ENCODE assay signal across 12 cellular contexts in genomic region chr2:176852667-176853066, GRCh38.
DNase-seq lines count a peak whose midpoint lies in the region; ATAC-seq, FAIRE-seq and TF ChIP-seq lines count a peak whose summit lies in the region.
"Had no signal": no experiment of that assay in that cellular context is flagged by ENCODE, and none has a peak within 500 bp of the region (broad histone marks: within the 10 kb centered on the region; RNA-seq: fewer than 3 reads in every experiment).

No MANE protein-coding gene starts in this region.

- CTCF ChIA-PET in activated naive CD4-positive, alpha-beta T cell treated with anti-CD3 and anti-CD28 coated beads, Interleukin-2, amount 10 ng/mL, durations not matched to agents 7 days and 5 days (lab: Charles Lee) = interaction anchor here (0.7 to 2.1 kb wide), 6 partner anchors 28 to 1863 kb away, joined by 3 to 6 read pairs (median 4); no protein-coding TSS in a partner anchor

- no peaks in the 10 kb centered on the region for H3K36me3 ChIP-seq in bronchial epithelial cell (ENCODE audit: control insufficient read depth, insufficient read depth, low read length)
- H3K36me3 ChIP-seq in thymus (ENCODE audit: control insufficient read depth, insufficient read depth) = no peaks in the 10 kb centered on the region
- H3K36me3 ChIP-seq: breast epithelium, WERI-Rb-1 had no signal

- H3K4me3 Mint-ChIP-seq in activated naive CD4-positive, alpha-beta T cell treated with anti-CD3 and anti-CD28 coated beads, Interleukin-2, amount 10 ng/mL, durations not matched to agents 7 days and 5 days = no peak overlapping the region

- DNase-seq in activated naive CD4-positive, alpha-beta T cell treated with anti-CD3 and anti-CD28 coated beads, Interleukin-2, amount 10 ng/mL, durations not matched to agents 7 days and 5 days = peak; percentile 58
- no peak for DNase-seq in activated naive CD4-positive, alpha-beta T cell treated with Interleukin-2 at 50 U/mL for 16 hours
- DNase-seq in NCI-H2029 treated with DMSO at 0.1 percent for 48 hours (lab: John Stamatoyannopoulos, UW) (peak; percentile 38), bronchial epithelial cell (ENCODE audit: low read depth) (no peak), substantia nigra (lab: John Stamatoyannopoulos, UW) (no peak)
- DNase-seq in activated CD4-positive, CD25-positive, alpha-beta regulatory T cell treated with anti-CD3 and anti-CD28 coated beads, Interleukin-2, amount 50 U/mL, for 72 hours = no peak
- DNase-seq: NCI-H524; stimulated activated CD4-positive, alpha-beta T cell treated with anti-CD3 and anti-CD28 coated beads, Interleukin-15, amount 100 ng/mL, for 24 hours; WERI-Rb-1 had no signal

- H3K27me3 ChIP-seq in bronchial epithelial cell (ENCODE audit: control insufficient read depth, insufficient read depth, low read length) (no peaks in the 10 kb centered on the region), thymus (ENCODE audit: control insufficient read depth, insufficient read depth) (no peaks in the 10 kb centered on the region)
- H3K27me3 ChIP-seq: breast epithelium had no signal

- H3K36me3 Mint-ChIP-seq in activated naive CD4-positive, alpha-beta T cell treated with anti-CD3 and anti-CD28 coated beads, Interleukin-2, amount 10 ng/mL, durations not matched to agents 7 days and 5 days = no peaks in the 10 kb centered on the region

- H3K27ac ChIP-seq in thymus (ENCODE audit: low read depth) = peak overlapping the region; percentile 64
- no peak overlapping the region for H3K27ac ChIP-seq in substantia nigra (ENCODE audit: low read depth, low read length, poor library complexity, severe bottlenecking)
- H3K27ac ChIP-seq: breast epithelium, WERI-Rb-1 had no signal

- H3K9me3 Mint-ChIP-seq in activated naive CD4-positive, alpha-beta T cell treated with anti-CD3 and anti-CD28 coated beads, Interleukin-2, amount 10 ng/mL, durations not matched to agents 7 days and 5 days = peaks cover 2% of the 10 kb centered on the region

- no peak for TF ChIP-seq CTCF in bronchial epithelial cell (IDR thresholded peaks at IDR 0.05; ENCODE audit: insufficient read depth, low read length, severe bottlenecking)

- WGBS in thymus = 5% methylated on average over 3 of the region's 3 CpGs

- ATAC-seq in GM18511 (IDR thresholded peaks at IDR 0.05; ENCODE audit: unreplicated experiment) = no peak

- peaks cover 14% of the 10 kb centered on the region for H3K4me1 ChIP-seq in thymus (ENCODE audit: control insufficient read depth, insufficient read depth, low read length)
- H3K4me1 ChIP-seq: breast epithelium had no signal

- H3K4me1 Mint-ChIP-seq in activated naive CD4-positive, alpha-beta T cell treated with anti-CD3 and anti-CD28 coated beads, Interleukin-2, amount 10 ng/mL, durations not matched to agents 7 days and 5 days = peaks cover 54% of the 10 kb centered on the region

- H3K27me3 Mint-ChIP-seq in activated naive CD4-positive, alpha-beta T cell treated with anti-CD3 and anti-CD28 coated beads, Interleukin-2, amount 10 ng/mL, durations not matched to agents 7 days and 5 days = peaks cover 8% of the 10 kb centered on the region

- no peaks in the 10 kb centered on the region for H3K9me3 ChIP-seq in thymus (ENCODE audit: control insufficient read depth)
- H3K9me3 ChIP-seq: breast epithelium had no signal

- peak; percentile 52 for FAIRE-seq in bronchial epithelial cell (lab: Jason Lieb, UNC)

- H3K4me3 ChIP-seq in bronchial epithelial cell (ENCODE audit: low read depth, low read length) (no peak overlapping the region), thymus (ENCODE audit: low read length) (no peak overlapping the region)
- H3K4me3 ChIP-seq: breast epithelium had no signal

- peak overlapping the region; percentile 69 for H3K27ac Mint-ChIP-seq in activated naive CD4-positive, alpha-beta T cell treated with anti-CD3 and anti-CD28 coated beads, Interleukin-2, amount 10 ng/mL, durations not matched to agents 7 days and 5 days

Comparison
In these comparisons a context has a peak if more than half of its experiments do, and no peak if none do; other contexts are left out.
1. DNase-seq: peak in activated naive CD4-positive, alpha-beta T cell treated with anti-CD3 and anti-CD28 coated beads, Interleukin-2, amount 10 ng/mL, durations not matched to agents 7 days and 5 days (single experiment) and NCI-H2029 treated with DMSO at 0.1 percent for 48 hours (single experiment); none in activated naive CD4-positive, alpha-beta T cell treated with Interleukin-2 at 50 U/mL for 16 hours (single experiment), bronchial epithelial cell (single experiment), substantia nigra (0 of 49) and activated CD4-positive, CD25-positive, alpha-beta regulatory T cell treated with anti-CD3 and anti-CD28 coated beads, Interleukin-2, amount 50 U/mL, for 72 hours (single experiment).